1 cellular context compared by ENCODE assay signal in the genomic region with DNA sequence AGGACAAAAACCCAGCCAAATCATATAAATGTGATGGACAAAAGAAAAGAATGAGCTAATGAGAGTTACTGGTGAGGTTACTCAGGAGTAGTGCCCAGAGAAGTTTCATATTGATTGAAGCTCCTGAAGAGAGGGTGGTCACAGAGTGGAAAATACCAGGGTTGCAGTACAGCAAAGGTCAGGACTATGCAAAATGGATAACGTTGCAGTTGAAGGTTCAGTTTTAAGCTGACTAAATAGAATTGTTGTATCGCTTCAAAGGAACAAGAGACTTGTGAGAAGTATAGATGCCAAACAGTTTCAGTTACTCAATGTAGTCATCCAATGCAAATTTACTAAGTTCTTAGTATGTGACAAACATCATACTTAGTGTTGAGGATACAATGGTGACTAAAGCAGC.
TF ChIP-seq lines count a peak whose summit lies in the region.

No MANE protein-coding gene starts in this region.

TF ChIP-seq in HepG2, 621 proteins besides CTCF, POLR2A, EP300 and RAD21 (continued from another document and continues in another):
- TF ChIP-seq ZNF230 (CRISPR knock-in tag; IDR thresholded peaks at IDR 0.05) (no peak), SOX6 (IDR thresholded peaks at IDR 0.05) (no peak), SOX6 (CRISPR knock-in tag; IDR thresholded peaks at IDR 0.05) (peak; percentile 88), ZNF335 (CRISPR knock-in tag; IDR thresholded peaks at IDR 0.05) (no peak; the same call in 1 of the 2 replicates), TCF7 (IDR thresholded peaks at IDR 0.05; ENCODE audit: low read depth) (peak; percentile 66), SCMH1 (CRISPR knock-in tag; IDR thresholded peaks at IDR 0.05; ENCODE audit: borderline replicate concordance) (no peak), HOXD1 (CRISPR knock-in tag; IDR thresholded peaks at IDR 0.05) (no peak), RARG (CRISPR knock-in tag; IDR thresholded peaks at IDR 0.05; ENCODE audit: low read depth) (no peak), GTF3A (CRISPR knock-in tag; conservative IDR thresholded peaks at IDR 0.05) (no peak), ZSCAN30 (CRISPR knock-in tag; IDR thresholded peaks at IDR 0.05) (no peak), THAP8 (CRISPR knock-in tag; IDR thresholded peaks at IDR 0.05; ENCODE audit: borderline replicate concordance) (no peak), ZKSCAN1 (IDR thresholded peaks at IDR 0.05; ENCODE audit: low read length) (no peak), SRSF4 (IDR thresholded peaks at IDR 0.05; ENCODE audit: low read depth, low read length, poor library complexity, severe bottlenecking) (no peak), SYNCRIP (IDR thresholded peaks at IDR 0.05; ENCODE audit: insufficient read depth, low read depth, low read length) (no peak), NR2F2 (IDR thresholded peaks at IDR 0.05; ENCODE audit: borderline replicate concordance, low read depth) (0 out of 2 replicates have a peak, but pooled peaks have one; percentile 55), RARA (CRISPR knock-in tag; IDR thresholded peaks at IDR 0.05) (peak; percentile 63), ZNF253 (CRISPR knock-in tag; IDR thresholded peaks at IDR 0.05; ENCODE audit: borderline replicate concordance) (no peak), ZNF543 (CRISPR knock-in tag; IDR thresholded peaks at IDR 0.05) (no peak), MYNN (CRISPR knock-in tag; IDR thresholded peaks at IDR 0.05; ENCODE audit: low read depth) (no peak), POGZ (CRISPR knock-in tag; IDR thresholded peaks at IDR 0.05) (peak; percentile 73; the same call in 1 of the 2 replicates), ZSCAN5A (CRISPR knock-in tag; IDR thresholded peaks at IDR 0.05; ENCODE audit: borderline replicate concordance) (0 out of 2 replicates have a peak, but pooled peaks have one; percentile 44), ZFAT (CRISPR knock-in tag; conservative IDR thresholded peaks at IDR 0.05) (no peak), E2F2 (CRISPR knock-in tag; IDR thresholded peaks at IDR 0.05; ENCODE audit: borderline replicate concordance) (no peak), BHLHE40 (IDR thresholded peaks at IDR 0.05; ENCODE audit: low read length) (no peak), ZNF101 (CRISPR knock-in tag; IDR thresholded peaks at IDR 0.05; ENCODE audit: borderline replicate concordance, low read depth) (no peak), SNRNP70 (IDR thresholded peaks at IDR 0.05; ENCODE audit: low read depth, low read length) (no peak), E2F1 (CRISPR knock-in tag; IDR thresholded peaks at IDR 0.05) (no peak), ZNF513 (CRISPR knock-in tag; conservative IDR thresholded peaks at IDR 0.05) (no peak), BORCS8-MEF2B (CRISPR knock-in tag; IDR thresholded peaks at IDR 0.05) (no peak), ZNF639 (CRISPR knock-in tag; conservative IDR thresholded peaks at IDR 0.05) (no peak), NFIC (IDR thresholded peaks at IDR 0.05; ENCODE audit: low read length) (peak; percentile 87), ZNF317 (CRISPR knock-in tag; IDR thresholded peaks at IDR 0.05) (no peak), NFE2L1 (CRISPR knock-in tag; IDR thresholded peaks at IDR 0.05; ENCODE audit: borderline replicate concordance) (no peak), ZHX1 (CRISPR knock-in tag; IDR thresholded peaks at IDR 0.05; ENCODE audit: low read depth) (no peak), SP5 (CRISPR knock-in tag; IDR thresholded peaks at IDR 0.05; ENCODE audit: borderline replicate concordance, low read depth) (no peak), ZNF251 (CRISPR knock-in tag; IDR thresholded peaks at IDR 0.05) (no peak), RBAK (CRISPR knock-in tag; IDR thresholded peaks at IDR 0.05) (no peak), ZNF672 (CRISPR knock-in tag; IDR thresholded peaks at IDR 0.05) (no peak), MIXL1 (CRISPR knock-in tag; IDR thresholded peaks at IDR 0.05) (no peak; the same call in 1 of the 2 replicates)
- TF ChIP-seq, protein P1, sequence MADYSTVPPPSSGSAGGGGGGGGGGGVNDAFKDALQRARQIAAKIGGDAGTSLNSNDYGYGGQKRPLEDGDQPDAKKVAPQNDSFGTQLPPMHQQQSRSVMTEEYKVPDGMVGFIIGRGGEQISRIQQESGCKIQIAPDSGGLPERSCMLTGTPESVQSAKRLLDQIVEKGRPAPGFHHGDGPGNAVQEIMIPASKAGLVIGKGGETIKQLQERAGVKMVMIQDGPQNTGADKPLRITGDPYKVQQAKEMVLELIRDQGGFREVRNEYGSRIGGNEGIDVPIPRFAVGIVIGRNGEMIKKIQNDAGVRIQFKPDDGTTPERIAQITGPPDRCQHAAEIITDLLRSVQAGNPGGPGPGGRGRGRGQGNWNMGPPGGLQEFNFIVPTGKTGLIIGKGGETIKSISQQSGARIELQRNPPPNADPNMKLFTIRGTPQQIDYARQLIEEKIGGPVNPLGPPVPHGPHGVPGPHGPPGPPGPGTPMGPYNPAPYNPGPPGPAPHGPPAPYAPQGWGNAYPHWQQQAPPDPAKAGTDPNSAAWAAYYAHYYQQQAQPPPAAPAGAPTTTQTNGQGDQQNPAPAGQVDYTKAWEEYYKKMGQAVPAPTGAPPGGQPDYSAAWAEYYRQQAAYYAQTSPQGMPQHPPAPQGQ (CRISPR knock-in tag; IDR thresholded peaks at IDR 0.05; ENCODE audit: borderline replicate concordance) = no peak
- TF ChIP-seq, protein P2, sequence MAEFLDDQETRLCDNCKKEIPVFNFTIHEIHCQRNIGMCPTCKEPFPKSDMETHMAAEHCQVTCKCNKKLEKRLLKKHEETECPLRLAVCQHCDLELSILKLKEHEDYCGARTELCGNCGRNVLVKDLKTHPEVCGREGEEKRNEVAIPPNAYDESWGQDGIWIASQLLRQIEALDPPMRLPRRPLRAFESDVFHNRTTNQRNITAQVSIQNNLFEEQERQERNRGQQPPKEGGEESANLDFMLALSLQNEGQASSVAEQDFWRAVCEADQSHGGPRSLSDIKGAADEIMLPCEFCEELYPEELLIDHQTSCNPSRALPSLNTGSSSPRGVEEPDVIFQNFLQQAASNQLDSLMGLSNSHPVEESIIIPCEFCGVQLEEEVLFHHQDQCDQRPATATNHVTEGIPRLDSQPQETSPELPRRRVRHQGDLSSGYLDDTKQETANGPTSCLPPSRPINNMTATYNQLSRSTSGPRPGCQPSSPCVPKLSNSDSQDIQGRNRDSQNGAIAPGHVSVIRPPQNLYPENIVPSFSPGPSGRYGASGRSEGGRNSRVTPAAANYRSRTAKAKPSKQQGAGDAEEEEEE (CRISPR knock-in tag; IDR thresholded peaks at IDR 0.05; ENCODE audit: borderline replicate concordance) = no peak
- TF ChIP-seq, protein P3, sequence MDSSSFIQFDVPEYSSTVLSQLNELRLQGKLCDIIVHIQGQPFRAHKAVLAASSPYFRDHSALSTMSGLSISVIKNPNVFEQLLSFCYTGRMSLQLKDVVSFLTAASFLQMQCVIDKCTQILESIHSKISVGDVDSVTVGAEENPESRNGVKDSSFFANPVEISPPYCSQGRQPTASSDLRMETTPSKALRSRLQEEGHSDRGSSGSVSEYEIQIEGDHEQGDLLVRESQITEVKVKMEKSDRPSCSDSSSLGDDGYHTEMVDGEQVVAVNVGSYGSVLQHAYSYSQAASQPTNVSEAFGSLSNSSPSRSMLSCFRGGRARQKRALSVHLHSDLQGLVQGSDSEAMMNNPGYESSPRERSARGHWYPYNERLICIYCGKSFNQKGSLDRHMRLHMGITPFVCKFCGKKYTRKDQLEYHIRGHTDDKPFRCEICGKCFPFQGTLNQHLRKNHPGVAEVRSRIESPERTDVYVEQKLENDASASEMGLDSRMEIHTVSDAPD (CRISPR knock-in tag; IDR thresholded peaks at IDR 0.05) = no peak
- TF ChIP-seq, protein P4, sequence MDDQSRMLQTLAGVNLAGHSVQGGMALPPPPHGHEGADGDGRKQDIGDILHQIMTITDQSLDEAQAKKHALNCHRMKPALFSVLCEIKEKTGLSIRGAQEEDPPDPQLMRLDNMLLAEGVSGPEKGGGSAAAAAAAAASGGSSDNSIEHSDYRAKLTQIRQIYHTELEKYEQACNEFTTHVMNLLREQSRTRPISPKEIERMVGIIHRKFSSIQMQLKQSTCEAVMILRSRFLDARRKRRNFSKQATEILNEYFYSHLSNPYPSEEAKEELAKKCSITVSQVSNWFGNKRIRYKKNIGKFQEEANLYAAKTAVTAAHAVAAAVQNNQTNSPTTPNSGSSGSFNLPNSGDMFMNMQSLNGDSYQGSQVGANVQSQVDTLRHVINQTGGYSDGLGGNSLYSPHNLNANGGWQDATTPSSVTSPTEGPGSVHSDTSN (CRISPR knock-in tag; IDR thresholded peaks at IDR 0.05; ENCODE audit: borderline replicate concordance) = no peak
